ENCODE assay signal across 10 cellular contexts in the genomic region with DNA sequence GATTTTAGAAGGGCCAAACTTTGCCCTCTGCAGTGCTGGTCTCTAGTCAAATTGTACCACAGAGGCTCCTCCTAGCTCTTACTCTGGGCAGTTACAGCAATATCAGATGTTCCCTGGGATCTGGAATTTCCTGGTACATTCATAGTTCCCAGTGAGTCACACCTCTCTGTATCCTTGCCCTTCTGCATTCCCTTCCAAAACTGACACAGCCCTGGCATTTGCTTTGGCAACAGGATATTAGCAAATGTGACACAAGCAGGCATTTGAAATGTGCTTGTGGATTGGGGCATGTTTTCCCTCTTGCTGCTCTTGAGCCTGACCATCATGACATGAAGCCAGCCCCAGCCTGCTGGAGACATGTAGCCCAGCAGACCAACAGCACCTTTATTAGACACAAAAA.
A peak's percentile ranks its signal among the peaks of the same experiment; 100 is the strongest.
DNase-seq lines count a peak whose midpoint lies in the region; ATAC-seq and TF ChIP-seq lines count a peak whose summit lies in the region.
"Had no signal": no experiment of that assay in that cellular context is flagged by ENCODE, and none has a peak within 500 bp of the region (broad histone marks: within the 10 kb centered on the region; RNA-seq: fewer than 3 reads in every experiment).

No MANE protein-coding gene starts in this region.

- peak; percentile 21 for DNase-seq in GOT3 (lab: John Stamatoyannopoulos, UW)
- peak; percentile 44 to 90 for DNase-seq in SW 1271 (lab: John Stamatoyannopoulos, UW)
- DNase-seq in fibroblast of villous mesenchyme (ENCODE audit: low read depth) = peak; percentile 77
- peak; percentile 67 for DNase-seq in retinal pigment epithelial cell (ENCODE audit: low read depth)
- DNase-seq in NCI-H524 treated with DMSO at 0.1 percent for 48 hours (lab: John Stamatoyannopoulos, UW) = no peak
- no peak for DNase-seq in AML-193 (lab: John Stamatoyannopoulos, UW)
- DNase-seq: effector memory CD8-positive, alpha-beta T cell; NCI-H1417 treated with DMSO at 0.1 percent for 48 hours had no signal

- TF ChIP-seq CTCF in fibroblast of villous mesenchyme (IDR thresholded peaks at IDR 0.05; ENCODE audit: insufficient read depth, low read depth, low read length) (peak; percentile 42), retinal pigment epithelial cell (conservative IDR thresholded peaks at IDR 0.05; ENCODE audit: low read depth, low read length) (peak; percentile 34)

- H3K4me3 ChIP-seq in fibroblast of villous mesenchyme (ENCODE audit: low read depth, low read length) (no peak overlapping the region), retinal pigment epithelial cell (ENCODE audit: low read length) (no peak overlapping the region)

- ATAC-seq in HG03139 (IDR thresholded peaks at IDR 0.05; ENCODE audit: unreplicated experiment) = no peak
- ATAC-seq in GM21737 (IDR thresholded peaks at IDR 0.05; ENCODE audit: unreplicated experiment) = no peak
- ATAC-seq: effector memory CD8-positive, alpha-beta T cell had no signal

Comparison
In these comparisons a context has a peak if more than half of its experiments do, and no peak if none do; other contexts are left out.
1. DNase-seq: peak in GOT3 (single experiment), SW 1271 (2 of 2), fibroblast of villous mesenchyme (single experiment) and retinal pigment epithelial cell (single experiment); none in NCI-H524 treated with DMSO at 0.1 percent for 48 hours (single experiment) and AML-193 (0 of 2).